ENCODE assay signal across 26 cellular contexts in genomic region chr20:62114894-62115293, GRCh38.
"Had no signal": no experiment of that assay in that cellular context is flagged by ENCODE, and none has a peak within 500 bp of the region (broad histone marks: within the 10 kb centered on the region; RNA-seq: fewer than 3 reads in every experiment).

No MANE protein-coding gene starts in this region.

- H3K27ac ChIP-seq: adrenal gland, body of pancreas, coronary artery, dorsolateral prefrontal cortex, esophagus muscularis mucosa, foreskin keratinocyte, heart left ventricle, spleen, suprapubic skin, tibial artery, upper lobe of right lung had no signal

- H3K36me3 ChIP-seq: adrenal gland, esophagus muscularis mucosa, heart left ventricle, suprapubic skin, tibial artery, upper lobe of right lung had no signal

- H3K4me3 ChIP-seq: adrenal gland, body of pancreas, coronary artery, dorsolateral prefrontal cortex, esophagus muscularis mucosa, heart left ventricle, spleen, suprapubic skin, tibial artery, upper lobe of right lung had no signal

- H3K27me3 Mint-ChIP-seq: activated naive CD8-positive, alpha-beta T cell treated with anti-CD3 and anti-CD28 coated beads for 36 hours had no signal

- ATAC-seq: body of pancreas, foreskin keratinocyte, heart left ventricle, left ventricle myocardium superior, right cardiac atrium, upper lobe of right lung had no signal

- H3K4me3 Mint-ChIP-seq: activated naive CD8-positive, alpha-beta T cell treated with anti-CD3 and anti-CD28 coated beads for 36 hours had no signal

- H3K27ac Mint-ChIP-seq: activated naive CD8-positive, alpha-beta T cell treated with anti-CD3 and anti-CD28 coated beads for 36 hours had no signal

- DNase-seq: activated CD4-positive, alpha-beta T cell treated with anti-CD3 and anti-CD28 coated beads for 4 hours; activated CD4-positive, alpha-beta T cell treated with anti-CD3 and anti-CD28 coated beads, Interleukin-2, amount 50 U/mL, for 4 hours; activated effector memory CD4-positive, alpha-beta T cell treated with Interleukin-2 at 50 U/mL for 16 hours; activated naive CD4-positive, alpha-beta T cell treated with Interleukin-2 at 50 U/mL for 16 hours; activated naive CD8-positive, alpha-beta T cell treated with anti-CD3 and anti-CD28 coated beads for 36 hours; activated T-cell treated with anti-CD3 and anti-CD28 coated beads for 4 hours; adrenal gland; aorta; body of pancreas; cerebellar nuclear complex; dorsolateral prefrontal cortex; foreskin keratinocyte; heart left ventricle; hypothalamus; islet precursor cell; occipital lobe; spleen; stimulated activated naive CD4-positive, alpha-beta T cell; T-helper 1 cell; tibial artery; upper lobe of right lung had no signal

- H3K9me3 ChIP-seq: body of pancreas had no signal

- H3K4me1 ChIP-seq: adrenal gland, foreskin keratinocyte, suprapubic skin, upper lobe of right lung had no signal

- H3K27me3 ChIP-seq: adrenal gland, body of pancreas, upper lobe of right lung had no signal
